8 cellular contexts compared by ENCODE assay signal in the genomic region with DNA sequence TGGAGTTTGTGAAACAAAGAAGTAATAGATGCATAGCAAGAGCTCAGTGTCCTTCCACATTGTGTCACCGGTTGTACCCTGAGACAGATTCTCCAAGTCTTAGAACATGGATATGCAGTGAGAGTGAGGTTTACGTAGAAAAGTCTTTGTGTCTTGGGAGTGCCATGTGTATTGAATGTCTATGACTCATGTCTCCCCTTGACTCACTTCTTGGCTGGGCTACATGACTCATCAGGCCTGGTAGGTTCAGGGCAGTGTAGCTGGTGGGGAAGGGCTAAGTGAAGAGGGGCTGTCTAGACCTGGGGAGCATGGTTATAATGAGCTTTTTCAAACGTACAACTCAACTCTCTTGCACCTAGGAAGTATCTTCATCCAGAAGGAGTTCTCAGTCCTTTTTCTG.
DNase-seq lines count a peak whose midpoint lies in the region; ATAC-seq, FAIRE-seq and TF ChIP-seq lines count a peak whose summit lies in the region.

No MANE protein-coding gene starts in this region.

- H3K4me3 Mint-ChIP-seq in T-helper 17 cell: no peak overlapping the region
- H3K4me3 Mint-ChIP-seq in mesothelial cell of epicardium: no peak overlapping the region

- no peaks in the 10 kb centered on the region for H3K36me3 ChIP-seq in brain microvascular endothelial cell (replicated peaks)

- H3K9me3 ChIP-seq in A549 (no peaks in the 10 kb centered on the region), T-helper 17 cell (ENCODE audit: control insufficient read depth, low read length, poor library complexity, severe bottlenecking) (no peaks in the 10 kb centered on the region)

- POLR2A ChIA-PET in A549 (lab: Yijun Ruan, JAX): no interaction called here

- no peaks in the 10 kb centered on the region for H3K27me3 ChIP-seq in brain microvascular endothelial cell (replicated peaks)

- WGBS in A549 (ENCODE audit: missing lambda C conversion rate): 0% methylated on average over 3 of the region's 3 CpGs

- TF ChIP-seq EP300 in A549 (IDR thresholded peaks at IDR 0.05): no peak

- H3K27me3 Mint-ChIP-seq in T-helper 17 cell (no peaks in the 10 kb centered on the region), mesothelial cell of epicardium (ENCODE audit: low read depth) (no peaks in the 10 kb centered on the region)

- H3K27ac ChIP-seq in A549: peak overlapping the region; percentile 78 to 92
- peak overlapping the region; percentile 95 for H3K27ac ChIP-seq in brain microvascular endothelial cell

- in situ Hi-C loops in brain microvascular endothelial cell (cut with HindIII; ENCODE audit: low pct_ligation_motif_present, low sequenced_read_pairs): no loop called here

- TF ChIP-seq POLR2A in A549 (IDR thresholded peaks at IDR 0.05; ENCODE audit: low read length): no peak

- DNase-seq in A549 (ENCODE audit: low read depth in 1 of 2, low spot score in 1 of 2) (peak; percentile 94 to 96), HCEC 1CT (peak; percentile 96), T-helper 17 cell (no peak), brain microvascular endothelial cell (peak; percentile 98), retinal pigment epithelial cell (ENCODE audit: low read depth) (peak; percentile 98), mesothelial cell of epicardium (ENCODE audit: low spot score in 2 of 2, unreplicated experiment in 2 of 2) (no peak), NCI-H526 treated with DMSO at 0.1 percent for 48 hours (lab: John Stamatoyannopoulos, UW) (no peak)

- no peak overlapping the region for H3K4me3 ChIP-seq in A549
- H3K4me3 ChIP-seq in brain microvascular endothelial cell (ENCODE audit: low read depth, low read length): no peak overlapping the region
- H3K4me3 ChIP-seq in retinal pigment epithelial cell (ENCODE audit: low read length): no peak overlapping the region

- ATAC-seq in A549 (peak; percentile 93 to 97), T-helper 17 cell (peak; percentile 46), GM19467 (IDR thresholded peaks at IDR 0.05; ENCODE audit: unreplicated experiment) (no peak)

- H3K27ac Mint-ChIP-seq in T-helper 17 cell (no peak overlapping the region), mesothelial cell of epicardium (no peak overlapping the region)

- no peak for TF ChIP-seq RAD21 in A549 (conservative IDR thresholded peaks at IDR 0.05 in 1 of 2, IDR thresholded peaks at IDR 0.05 in 1 of 2)

- peaks cover 24% of the 10 kb centered on the region for H3K4me1 Mint-ChIP-seq in T-helper 17 cell
- H3K4me1 Mint-ChIP-seq in mesothelial cell of epicardium: peaks cover 7% of the 10 kb centered on the region

- no peaks in the 10 kb centered on the region for H3K36me3 Mint-ChIP-seq in T-helper 17 cell (ENCODE audit: low read depth)
- no peaks in the 10 kb centered on the region for H3K36me3 Mint-ChIP-seq in mesothelial cell of epicardium

- H3K4me2 ChIP-seq in A549: peak overlapping the region; percentile 66

- peaks cover 50% of the 10 kb centered on the region for H3K4me1 ChIP-seq in A549

- TF ChIP-seq CTCF in A549 (IDR thresholded peaks at IDR 0.05) (no peak), brain microvascular endothelial cell (IDR thresholded peaks at IDR 0.05; ENCODE audit: low read depth, low read length, missing control alignments) (no peak), retinal pigment epithelial cell (conservative IDR thresholded peaks at IDR 0.05; ENCODE audit: low read depth, low read length) (no peak), mesothelial cell of epicardium (IDR thresholded peaks at IDR 0.05; ENCODE audit: unreplicated experiment) (no peak)

- peak; percentile 79 for FAIRE-seq in A549 (lab: Jason Lieb, UNC)

- no peaks in the 10 kb centered on the region for H3K9me3 Mint-ChIP-seq in mesothelial cell of epicardium

- CTCF ChIA-PET in A549 (lab: Yijun Ruan, JAX): interaction anchor here (2.0 to 2.7 kb wide), 3 partner anchors 9 to 573 kb away, joined by 5 to 14 read pairs (median 8); no protein-coding TSS in a partner anchor

TF ChIP-seq in A549, 52 proteins besides CTCF, POLR2A, EP300 and RAD21:
- TF ChIP-seq ZSCAN20 (CRISPR knock-in tag; IDR thresholded peaks at IDR 0.05) (no peak), FOXS1 (CRISPR knock-in tag; IDR thresholded peaks at IDR 0.05) (0 out of 2 replicates have a peak, but pooled peaks have one; percentile 3), CHD2 (IDR thresholded peaks at IDR 0.05; ENCODE audit: low read length, partially characterized antibody) (no peak), EHMT2 (IDR thresholded peaks at IDR 0.05; ENCODE audit: low read depth) (no peak), JUN (IDR thresholded peaks at IDR 0.05) (peak; percentile 66 to 68; a peak in 3 of 5 replicates), JUNB (IDR thresholded peaks at IDR 0.05) (peak; percentile 96), HOXB5 (CRISPR knock-in tag; IDR thresholded peaks at IDR 0.05) (0 out of 2 replicates have a peak, but pooled peaks have one; percentile 0), GATA3 (IDR thresholded peaks at IDR 0.05; ENCODE audit: borderline replicate concordance) (peak; percentile 87), NFE2L2 (conservative IDR thresholded peaks at IDR 0.05; ENCODE audit: low read length) (peak; percentile 18; the same call in 1 of the 2 replicates), FOSL2 (IDR thresholded peaks at IDR 0.05) (peak; percentile 99), FOSL2 (CRISPR knock-in tag; IDR thresholded peaks at IDR 0.05) (peak; percentile 100), ZNF302 (CRISPR knock-in tag; IDR thresholded peaks at IDR 0.05) (no peak)
- TF ChIP-seq, protein P1, sequence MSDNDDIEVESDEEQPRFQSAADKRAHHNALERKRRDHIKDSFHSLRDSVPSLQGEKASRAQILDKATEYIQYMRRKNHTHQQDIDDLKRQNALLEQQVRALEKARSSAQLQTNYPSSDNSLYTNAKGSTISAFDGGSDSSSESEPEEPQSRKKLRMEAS (IDR thresholded peaks at IDR 0.05): peak; percentile 89

Comparison
In these comparisons a context has a peak if more than half of its experiments do, and no peak if none do; other contexts are left out.
1. DNase-seq: peak in A549 (2 of 2), HCEC 1CT (single experiment), brain microvascular endothelial cell (single experiment) and retinal pigment epithelial cell (single experiment); none in T-helper 17 cell (0 of 3), mesothelial cell of epicardium (0 of 2) and NCI-H526 treated with DMSO at 0.1 percent for 48 hours (single experiment).